ENCODE assay signal across 1 cellular context in the genomic region with DNA sequence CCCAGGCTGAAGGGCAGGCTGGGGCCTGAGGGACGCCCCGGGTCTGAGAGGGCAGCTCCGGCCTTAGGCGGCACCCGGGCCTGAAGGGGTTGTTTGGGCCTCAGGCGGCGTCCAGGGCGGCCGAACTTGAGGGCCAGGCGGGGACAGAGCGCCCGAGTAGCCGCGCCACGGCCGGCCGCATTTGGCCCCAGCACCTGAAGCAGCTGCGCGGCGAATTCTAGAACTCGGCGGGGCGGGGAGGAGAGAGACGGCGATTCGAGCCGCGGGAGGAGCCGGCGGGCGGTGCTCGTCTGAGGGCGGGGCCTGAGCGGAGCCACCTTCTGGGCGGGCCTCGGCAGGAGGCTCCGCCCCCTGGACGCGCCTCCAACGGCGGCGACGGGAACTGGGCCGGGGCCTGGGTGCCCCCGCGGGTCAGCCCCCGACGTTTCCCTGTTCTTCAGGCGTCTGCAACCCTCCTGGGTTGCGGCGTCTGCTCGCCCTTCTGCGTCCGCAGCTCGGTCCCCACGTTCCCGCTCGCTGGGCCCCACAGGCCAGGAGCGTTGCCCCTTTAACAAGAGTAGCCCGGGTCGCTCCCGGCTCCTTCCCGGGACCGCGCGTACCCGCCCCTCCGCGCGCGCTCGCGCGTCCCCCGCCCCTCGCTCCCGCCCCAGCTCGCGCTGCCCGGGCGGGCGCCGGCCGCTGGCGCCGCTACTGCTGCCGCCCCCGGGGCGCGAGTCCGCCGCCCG.
TF ChIP-seq lines count a peak whose summit lies in the region.

A gene with protein sequence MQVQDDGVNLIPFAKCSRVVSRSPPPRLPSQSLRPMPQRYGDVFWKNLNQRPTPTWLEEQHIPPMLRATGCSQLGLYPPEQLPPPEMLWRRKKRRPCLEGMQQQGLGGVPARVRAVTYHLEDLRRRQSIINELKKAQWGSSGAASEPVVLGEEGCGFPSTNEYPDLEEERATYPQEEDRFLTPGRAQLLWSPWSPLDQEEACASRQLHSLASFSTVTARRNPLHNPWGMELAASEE (minus strand): TSS at position 221 of the 725 bp plus-strand sequence. CDS start 3,085 bp downstream, outside the sequence.
TSS of gene KIF1C (plus strand) at position 649 of the 725 bp plus-strand sequence. CDS start 2,297 bp downstream, outside the sequence.

TF ChIP-seq in IMR-90, 13 proteins besides CTCF, POLR2A, EP300 and RAD21:
- peak; percentile 61; the same call in 1 of the 2 replicates for TF ChIP-seq MAZ (IDR thresholded peaks at IDR 0.05; ENCODE audit: borderline replicate concordance, low read depth, low read length)
- no peak; the same call in 1 of the 2 replicates for TF ChIP-seq MXI1 (IDR thresholded peaks at IDR 0.05; ENCODE audit: borderline replicate concordance, low read depth, low read length)
